ENCODE assay signal across 10 cellular contexts in the genomic region with DNA sequence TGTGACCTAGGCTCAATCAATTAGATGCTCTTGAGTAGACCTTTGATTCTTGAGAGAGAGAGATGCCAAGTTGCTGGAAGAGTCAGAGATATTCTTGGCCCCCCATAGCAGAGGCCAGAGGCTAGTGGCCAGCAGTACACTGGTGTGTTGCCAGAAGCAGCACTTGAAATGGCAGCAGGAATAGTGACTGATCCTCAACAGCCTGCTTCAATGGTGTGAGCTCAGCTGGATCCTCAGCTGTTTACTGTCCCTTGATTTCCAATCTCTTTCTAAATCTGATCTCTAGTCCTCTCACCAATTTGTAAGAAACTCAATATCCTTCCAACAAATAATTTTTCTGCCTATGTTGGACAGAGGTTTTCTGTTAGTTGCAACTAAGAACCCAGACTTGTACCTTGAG.
A peak's percentile ranks its signal among the peaks of the same experiment; 100 is the strongest.
DNase-seq lines count a peak whose midpoint lies in the region; ATAC-seq and TF ChIP-seq lines count a peak whose summit lies in the region.
"Had no signal": no experiment of that assay in that cellular context is flagged by ENCODE, and none has a peak within 500 bp of the region (broad histone marks: within the 10 kb centered on the region; RNA-seq: fewer than 3 reads in every experiment).

No MANE protein-coding gene starts in this region.

- H3K27ac Mint-ChIP-seq in mesothelial cell of epicardium = peak overlapping the region; percentile 90
- no peak overlapping the region for H3K27ac Mint-ChIP-seq in activated CD4-positive, alpha-beta T cell treated with anti-CD3 and anti-CD28 coated beads for 36 hours

- ATAC-seq in activated CD4-positive, alpha-beta T cell treated with anti-CD3 and anti-CD28 coated beads for 36 hours = no peak
- ATAC-seq in GM18858 (IDR thresholded peaks at IDR 0.05; ENCODE audit: unreplicated experiment) = no peak

- H3K4me3 ChIP-seq in SJCRH30 = no peak overlapping the region

- H3K9me3 ChIP-seq in SJCRH30 (replicated peaks) = no peaks in the 10 kb centered on the region; the same call in 1 of the 2 replicates

- H3K9me3 Mint-ChIP-seq in mesothelial cell of epicardium = no peaks in the 10 kb centered on the region
- no peaks in the 10 kb centered on the region for H3K9me3 Mint-ChIP-seq in activated CD4-positive, alpha-beta T cell treated with anti-CD3 and anti-CD28 coated beads for 36 hours (ENCODE audit: low read depth)

- no peaks in the 10 kb centered on the region for H3K36me3 ChIP-seq in SJCRH30

- H3K27me3 ChIP-seq in SJCRH30 = no peaks in the 10 kb centered on the region

- H3K4me1 ChIP-seq in SJCRH30 = peaks cover 28% of the 10 kb centered on the region

- intact Hi-C loops in activated CD4-positive, alpha-beta T cell treated with anti-CD3 and anti-CD28 coated beads for 36 hours (cut with DNase I, micrococcal nuclease) = no loop called here

- POLR2A ChIA-PET in activated CD4-positive, alpha-beta T cell treated with anti-CD3 and anti-CD28 coated beads for 36 hours (lab: Charles Lee) = no interaction called here

- H3K27me3 Mint-ChIP-seq in mesothelial cell of epicardium (ENCODE audit: low read depth) = no peaks in the 10 kb centered on the region
- peaks cover 7% of the 10 kb centered on the region for H3K27me3 Mint-ChIP-seq in activated CD4-positive, alpha-beta T cell treated with anti-CD3 and anti-CD28 coated beads for 36 hours

- DNase-seq in SJCRH30 (peak; percentile 12 to 48), fibroblast of peridontal ligament (ENCODE audit: extremely low read depth) (peak; percentile 29), mesothelial cell of epicardium (ENCODE audit: low spot score in 2 of 2, unreplicated experiment in 2 of 2) (no peak), superior temporal gyrus (ENCODE audit: extremely low spot score) (peak; percentile 59), NCI-H82 (lab: John Stamatoyannopoulos, UW) (no peak), GM19240 (ENCODE audit: insufficient read length, low spot score) (no peak)
- DNase-seq in activated CD4-positive, alpha-beta T cell treated with anti-CD3 and anti-CD28 coated beads for 36 hours = no peak
- DNase-seq: OCI-M1 had no signal

- peaks cover 46% of the 10 kb centered on the region for H3K4me1 Mint-ChIP-seq in mesothelial cell of epicardium
- no peaks in the 10 kb centered on the region for H3K4me1 Mint-ChIP-seq in activated CD4-positive, alpha-beta T cell treated with anti-CD3 and anti-CD28 coated beads for 36 hours

- CTCF ChIA-PET in activated CD4-positive, alpha-beta T cell treated with anti-CD3 and anti-CD28 coated beads for 36 hours (lab: Charles Lee) = interaction anchor here (0.9 to 1.4 kb wide), 3 partner anchors 10 to 214 kb away, joined by 4 to 6 read pairs (median 4); no protein-coding TSS in a partner anchor

- H3K4me3 Mint-ChIP-seq in mesothelial cell of epicardium = no peak overlapping the region
- H3K4me3 Mint-ChIP-seq in activated CD4-positive, alpha-beta T cell treated with anti-CD3 and anti-CD28 coated beads for 36 hours = no peak overlapping the region

- no peaks in the 10 kb centered on the region for H3K36me3 Mint-ChIP-seq in mesothelial cell of epicardium
- no peaks in the 10 kb centered on the region for H3K36me3 Mint-ChIP-seq in activated CD4-positive, alpha-beta T cell treated with anti-CD3 and anti-CD28 coated beads for 36 hours (ENCODE audit: low read depth)

- H3K27ac ChIP-seq in SJCRH30 = peak overlapping the region; percentile 77
- H3K27ac ChIP-seq: KMS-11 had no signal

- TF ChIP-seq CTCF in mesothelial cell of epicardium (IDR thresholded peaks at IDR 0.05; ENCODE audit: unreplicated experiment) = no peak

Comparison
In these comparisons a context has a peak if more than half of its experiments do, and no peak if none do; other contexts are left out.
1. DNase-seq: peak in SJCRH30 (2 of 2), fibroblast of peridontal ligament (single experiment) and superior temporal gyrus (single experiment); none in mesothelial cell of epicardium (0 of 2), activated CD4-positive, alpha-beta T cell treated with anti-CD3 and anti-CD28 coated beads for 36 hours (single experiment), NCI-H82 (single experiment) and GM19240 (single experiment).